In genomic region chr2:191626497-191627151, GRCh38 we compare ENCODE assay signal across 11 cellular contexts. TPM values are rescaled to one million over a fixed set of nuclear protein-coding genes. Genes with fewer than 3 reads are reported as not detected.
DNase-seq lines count a peak whose midpoint lies in the region; ATAC-seq, FAIRE-seq and TF ChIP-seq lines count a peak whose summit lies in the region.
"Had no signal": no experiment of that assay in that cellular context is flagged by ENCODE, and none has a peak within 500 bp of the region (broad histone marks: within the 10 kb centered on the region; RNA-seq: fewer than 3 reads in every experiment).

No MANE protein-coding gene starts in this region.

- peaks cover 0 to 1% (median 0%) of the 10 kb centered on the region in 8 donors for H3K9me3 Mint-ChIP-seq in CD4-positive, alpha-beta memory T cell

- POLR2A ChIA-PET in CD4-positive, alpha-beta memory T cell (lab: Charles Lee; ENCODE audit: partially characterized antibody): interaction anchor here (3.0 to 17.9 kb wide), 3 partner anchors 8 to 54 kb away, joined by 14 to 602 read pairs (median 51); partner anchors contain the start of gene NABP1

- H3K27me3 ChIP-seq in CD4-positive, alpha-beta memory T cell (ENCODE audit: insufficient read depth, low read length): no peaks in the 10 kb centered on the region
- no peaks in the 10 kb centered on the region for H3K27me3 ChIP-seq in ovary
- H3K27me3 ChIP-seq: spleen had no signal

- H3K27me3 Mint-ChIP-seq in CD4-positive, alpha-beta memory T cell: no peaks in the 10 kb centered on the region

- peak; percentile 39 for ATAC-seq in HG03439 (IDR thresholded peaks at IDR 0.05; ENCODE audit: unreplicated experiment)

- peaks cover 68% of the 10 kb centered on the region for H3K4me1 ChIP-seq in CD4-positive, alpha-beta memory T cell (ENCODE audit: insufficient read depth, low read length)
- H3K4me1 ChIP-seq in ovary (ENCODE audit: insufficient read depth): no peaks in the 10 kb centered on the region

- DNase-seq in CD4-positive, alpha-beta memory T cell: no peak
- DNase-seq in astrocyte of the cerebellum (ENCODE audit: low read depth) (peak; percentile 45), kidney tubule cell (ENCODE audit: low spot score) (peak; percentile 79), DMS79 (lab: John Stamatoyannopoulos, UW) (no peak), ovary (no peak), GM19239 (ENCODE audit: insufficient read length, low spot score) (no peak), SIG-M5 treated with dmso at 0.1 percent for 504 hours (lab: John Stamatoyannopoulos, UW; ENCODE audit: unreplicated experiment) (no peak)
- DNase-seq: activated CD4-positive, alpha-beta T cell treated with anti-CD3 and anti-CD28 coated beads for 48 hours; nucleus accumbens; spleen had no signal

- H3K27ac ChIP-seq in CD4-positive, alpha-beta memory T cell (ENCODE audit: low read depth, low read length): no peak overlapping the region
- H3K27ac ChIP-seq in ovary: no peak overlapping the region

- intact Hi-C loops in CD4-positive, alpha-beta memory T cell (cut with micrococcal nuclease): no loop called here
- intact Hi-C loops in ovary (cut with DNase I): no loop called here

- TF ChIP-seq EP300 in ovary (IDR thresholded peaks at IDR 0.05): no peak

- CTCF ChIA-PET in CD4-positive, alpha-beta memory T cell (lab: Charles Lee; ENCODE audit: partially characterized antibody): interaction anchor here (0.8 to 4.4 kb wide), 7 partner anchors 9 to 472 kb away, joined by 3 to 23 read pairs (median 4); no protein-coding TSS in a partner anchor

- no peak for TF ChIP-seq POLR2A in ovary (IDR thresholded peaks at IDR 0.05)

- H3K36me3 ChIP-seq in CD4-positive, alpha-beta memory T cell (ENCODE audit: insufficient read depth, low read length): no peaks in the 10 kb centered on the region
- no peaks in the 10 kb centered on the region for H3K36me3 ChIP-seq in ovary
- H3K36me3 ChIP-seq: spleen had no signal

- H3K4me3 Mint-ChIP-seq in CD4-positive, alpha-beta memory T cell: no peak overlapping the region

- no peak for FAIRE-seq in GM19239 (lab: Jason Lieb, UNC)

- no peaks in the 10 kb centered on the region for H3K36me3 Mint-ChIP-seq in CD4-positive, alpha-beta memory T cell

- no peaks in the 10 kb centered on the region for H3K9me3 ChIP-seq in CD4-positive, alpha-beta memory T cell (ENCODE audit: control insufficient read depth in 1 of 2, low read length in 2 of 2)
- H3K9me3 ChIP-seq in ovary: no peaks in the 10 kb centered on the region
- H3K9me3 ChIP-seq: spleen had no signal

- in situ Hi-C loops in astrocyte of the cerebellum (cut with HindIII; ENCODE audit: low sequenced_read_pairs): no loop called here

- peak overlapping the region in 5 of 7 donors; percentile 14 to 96 (median 86) for H3K27ac Mint-ChIP-seq in CD4-positive, alpha-beta memory T cell

- peaks cover 40 to 91% (median 66%) of the 10 kb centered on the region in 4 donors for H3K4me1 Mint-ChIP-seq in CD4-positive, alpha-beta memory T cell

- TF ChIP-seq CTCF in astrocyte of the cerebellum (IDR thresholded peaks at IDR 0.05; ENCODE audit: low read depth, low read length, missing control alignments) (no peak), ovary (IDR thresholded peaks at IDR 0.05) (no peak)

- H3K4me3 ChIP-seq in CD4-positive, alpha-beta memory T cell (ENCODE audit: low read length in 2 of 2): no peak overlapping the region
- H3K4me3 ChIP-seq in astrocyte of the cerebellum (ENCODE audit: low read depth, low read length) (no peak overlapping the region), ovary (no peak overlapping the region)
- H3K4me3 ChIP-seq: spleen had no signal

RNA-seq across cellular contexts. Expression of gene NABP1, which starts 51.3 kb away (rescaled TPM):
- 100 to 1,000 TPM; 107 to 111 TPM for total RNA-seq in CD4-positive, alpha-beta memory T cell
- 10 to 100 TPM; 14.6 to 22.4 TPM for polyA plus RNA-seq in CD4-positive, alpha-beta memory T cell
- 10 to 100 TPM; 11.4 to 17.6 (median 13.4) TPM for total RNA-seq in ovary
- 10 to 100 TPM in 1 of 2 donors, 1 to 10 TPM in 1; 5.3 to 19.1 TPM for polyA plus RNA-seq in ovary

Comparison
In these comparisons a context has a peak if more than half of its experiments do, and no peak if none do; other contexts are left out.
1. DNase-seq: peak in astrocyte of the cerebellum (single experiment) and kidney tubule cell (single experiment); none in CD4-positive, alpha-beta memory T cell (0 of 5), DMS79 (single experiment), ovary (0 of 5), GM19239 (single experiment) and SIG-M5 treated with dmso at 0.1 percent for 504 hours (single experiment).
2. RNA of gene NABP1, which starts 51.3 kb away (total RNA-seq): 107 to 111 TPM in CD4-positive, alpha-beta memory T cell; 11.4 to 17.6 TPM in ovary; every median in the first group is over 4 times any median in the second.